In genomic region chr22:25753252-25753651, GRCh38 we compare ENCODE assay signal across 1 cellular context.
TF ChIP-seq lines count a peak whose summit lies in the region.

No MANE protein-coding gene starts in this region.

TF ChIP-seq in GM23338, 12 proteins besides CTCF, POLR2A, EP300 and RAD21 (continued from another document):
- TF ChIP-seq ZNF462 (CRISPR knock-in tag; IDR thresholded peaks at IDR 0.05) (no peak), NANOG (IDR thresholded peaks at IDR 0.05; ENCODE audit: borderline replicate concordance) (no peak), ZNF114 (CRISPR knock-in tag; IDR thresholded peaks at IDR 0.05) (no peak), POLR2AphosphoS5 (IDR thresholded peaks at IDR 0.05; ENCODE audit: low read depth) (no peak)
